Comparison of ENCODE assay signal across 19 cellular contexts in the genomic region with DNA sequence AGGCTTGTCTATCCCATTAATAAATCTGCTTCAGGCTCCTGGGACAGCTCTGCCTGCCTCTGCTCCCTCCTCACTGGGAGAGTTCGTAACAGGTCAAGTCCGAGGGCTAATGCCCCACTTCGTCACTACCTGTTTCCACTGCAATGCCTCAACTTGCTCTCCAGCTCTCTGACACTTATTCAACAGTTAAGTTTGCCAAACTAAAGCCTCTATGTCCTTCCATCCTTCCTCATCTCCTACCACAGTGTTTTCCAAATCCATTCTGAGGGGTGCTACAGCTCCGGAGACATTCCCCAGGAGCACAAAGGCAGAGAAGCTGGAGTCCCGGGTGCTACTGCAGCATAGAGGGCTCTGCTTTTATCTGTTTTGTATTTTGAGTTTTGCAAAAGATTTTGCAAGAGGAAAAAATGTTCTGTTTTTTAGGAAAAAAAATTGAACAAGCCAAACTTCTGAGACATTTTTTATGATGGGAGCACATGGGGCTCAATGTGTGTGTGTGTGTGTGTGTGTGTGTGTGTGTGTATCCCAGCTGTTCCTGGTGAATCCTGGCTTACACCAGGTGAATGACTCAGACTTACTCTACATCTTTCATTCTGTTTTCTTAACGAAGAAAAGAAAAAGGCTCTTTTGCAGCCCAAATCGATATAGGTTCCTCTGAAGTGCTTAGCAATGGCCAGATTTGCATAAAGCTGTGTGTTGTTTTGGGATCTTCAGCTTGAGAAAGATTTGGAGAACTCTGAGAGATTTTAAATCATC. TPM values are rescaled to one million over a fixed set of nuclear protein-coding genes. Genes with fewer than 3 reads are reported as not detected.
DNase-seq lines count a peak whose midpoint lies in the region; FAIRE-seq and TF ChIP-seq lines count a peak whose summit lies in the region.
"Had no signal": no experiment of that assay in that cellular context is flagged by ENCODE, and none has a peak within 500 bp of the region (broad histone marks: within the 10 kb centered on the region; RNA-seq: fewer than 3 reads in every experiment).

No MANE protein-coding gene starts in this region.

- H4K20me1 ChIP-seq in keratinocyte (ENCODE audit: control insufficient read depth, extremely low read depth, insufficient read depth, low read length): no peaks in the 10 kb centered on the region
- H4K20me1 ChIP-seq: BLaER1 had no signal

- H3K4me3 ChIP-seq in HUES64 (ENCODE audit: low read length) (no peak overlapping the region), brain microvascular endothelial cell (ENCODE audit: low read depth, low read length) (no peak overlapping the region), keratinocyte (ENCODE audit: control insufficient read depth in 2 of 3, extremely low read depth in 1 of 3, insufficient read depth in 2 of 3, low read depth in 1 of 3, low read length in 3 of 3) (peak overlapping the region in 1 of 3 experiments; percentile 37)
- H3K4me3 ChIP-seq: BLaER1, sigmoid colon had no signal

- H3K27me3 ChIP-seq in HUES64 (ENCODE audit: insufficient read depth, low read length) (no peaks in the 10 kb centered on the region), brain microvascular endothelial cell (replicated peaks) (no peaks in the 10 kb centered on the region), keratinocyte (ENCODE audit: control insufficient read depth, extremely low read depth, insufficient read depth, low read length) (no peaks in the 10 kb centered on the region)
- H3K27me3 ChIP-seq: BLaER1, sigmoid colon had no signal

- H3K36me3 ChIP-seq in HUES64 (ENCODE audit: insufficient read depth, low read length) (no peaks in the 10 kb centered on the region), brain microvascular endothelial cell (replicated peaks) (no peaks in the 10 kb centered on the region), keratinocyte (ENCODE audit: control insufficient read depth in 2 of 2, extremely low read depth in 1 of 2, insufficient read depth in 2 of 2, low read length in 2 of 2) (no peaks in the 10 kb centered on the region)
- H3K36me3 ChIP-seq: BLaER1, sigmoid colon had no signal

- H3K9me1 ChIP-seq in keratinocyte (ENCODE audit: control insufficient read depth, extremely low read depth, insufficient read depth, low read length): no peaks in the 10 kb centered on the region

- H3K9ac ChIP-seq in HUES64 (ENCODE audit: low read depth, low read length) (no peak overlapping the region), keratinocyte (ENCODE audit: control insufficient read depth, extremely low read depth, insufficient read depth, low read length) (peak overlapping the region; percentile 46)
- H3K9ac ChIP-seq: BLaER1 had no signal

- dilution Hi-C loops in keratinocyte (cut with MboI; ENCODE audit: extremely low pct_ligation_motif_present, low sequenced_read_pairs): no loop called here

- peak overlapping the region; percentile 35 for H2AFZ ChIP-seq in keratinocyte (ENCODE audit: control insufficient read depth, low read length)

- DNase-seq in brain microvascular endothelial cell: peak; percentile 24
- no peak for DNase-seq in keratinocyte (ENCODE audit: low read depth, low spot score)
- peak; percentile 11 for DNase-seq in urothelium cell line (ENCODE audit: low spot score)
- no peak for DNase-seq in NCI-H187 (lab: John Stamatoyannopoulos, UW)
- DNase-seq in activated T-cell treated with anti-CD3 and anti-CD28 coated beads, Interleukin-2, amount 50 U/mL, for 1 hour: no peak
- no peak for DNase-seq in HK-2 (ENCODE audit: unreplicated experiment)
- DNase-seq: activated CD4-positive, alpha-beta T cell treated with anti-CD3 and anti-CD28 coated beads, Interleukin-2, amount 50 U/mL, for 4 hours; DMS153; effector CD8-positive, alpha-beta T cell; hippocampal formation; NCI-H146; nucleus accumbens; sigmoid colon; stimulated activated CD4-positive, alpha-beta T cell treated with anti-CD3 and anti-CD28 coated beads, Interleukin-4, amount 100 ng/mL, for 24 hours had no signal

- H3K79me2 ChIP-seq in keratinocyte (ENCODE audit: control insufficient read depth, insufficient read depth, low read length): no peaks in the 10 kb centered on the region

- no peak for TF ChIP-seq CTCF in brain microvascular endothelial cell (IDR thresholded peaks at IDR 0.05; ENCODE audit: low read depth, low read length, missing control alignments)
- TF ChIP-seq CTCF in keratinocyte (optimal IDR thresholded peaks at IDR 0.05 in 1 of 3, IDR thresholded peaks at IDR 0.05 in 1 of 3, conservative IDR thresholded peaks at IDR 0.05 in 1 of 3; ENCODE audit: extremely low read depth in 1 of 3, insufficient read depth in 2 of 3, low read length in 3 of 3): no peak

- H3K4me1 ChIP-seq in HUES64 (ENCODE audit: insufficient read depth, low read length) (peaks cover 26% of the 10 kb centered on the region), keratinocyte (ENCODE audit: control insufficient read depth, extremely low read depth, insufficient read depth, low read length) (peaks cover 14% of the 10 kb centered on the region)
- H3K4me1 ChIP-seq: BLaER1 had no signal

- H3K9me3 ChIP-seq in HUES64 (ENCODE audit: insufficient read depth, low read depth, low read length) (no peaks in the 10 kb centered on the region), keratinocyte (ENCODE audit: control insufficient read depth, low read depth, low read length) (no peaks in the 10 kb centered on the region)
- H3K9me3 ChIP-seq: BLaER1, sigmoid colon had no signal

- H3K4me2 ChIP-seq in keratinocyte (ENCODE audit: control insufficient read depth, extremely low read depth, insufficient read depth, low read depth, low read length): peak overlapping the region; percentile 64
- H3K4me2 ChIP-seq: BLaER1 had no signal

- peak overlapping the region; percentile 46; the same call in 1 of the 2 replicates for H3K27ac ChIP-seq in HUES64 (ENCODE audit: low read depth, low read length)
- peak overlapping the region; percentile 83 for H3K27ac ChIP-seq in brain microvascular endothelial cell
- peak overlapping the region; percentile 76 for H3K27ac ChIP-seq in keratinocyte (ENCODE audit: control insufficient read depth, insufficient read depth, low read length)
- H3K27ac ChIP-seq: BLaER1 had no signal

- WGBS in HUES64: 66% methylated on average over 7 of the region's 7 CpGs

- FAIRE-seq in keratinocyte (lab: Jason Lieb, UNC) (peak; percentile 72), urothelium cell line (lab: Jason Lieb, UNC) (no peak)
- FAIRE-seq: GM18507, H54, RCC 7860 had no signal

- in situ Hi-C loops in brain microvascular endothelial cell (cut with HindIII; ENCODE audit: low pct_ligation_motif_present, low sequenced_read_pairs): no loop called here

RNA-seq across cellular contexts. Expression of gene MYOCD, which starts 46.1 kb away (rescaled TPM):
- polyA plus RNA-seq in HUES64 (2013, experiment 1 of 2): 0.95 TPM
- 1.3 TPM for polyA plus RNA-seq in HUES64 (2013, experiment 2 of 2)
- not detected in 3 replicates for polyA plus RNA-seq in keratinocyte
- not detected for polyA plus RNA-seq in keratinocyte (2011; ENCODE audit: low read depth)
- polyA plus RNA-seq in keratinocyte (2011; cell fraction: cytosol; rRNA removed): not detected in 2 replicates
- polyA plus RNA-seq in keratinocyte (2011; cell fraction: nucleus; rRNA removed): not detected in 2 replicates
- polyA plus RNA-seq in keratinocyte (2012; ENCODE audit: low replicate concordance): not detected in 2 replicates
- not detected in 3 replicates for polyA minus RNA-seq in keratinocyte
- not detected for polyA minus RNA-seq in keratinocyte (2011; cell fraction: cytosol; rRNA and poly(A)+ RNA removed)
- not detected in 2 replicates for polyA minus RNA-seq in keratinocyte (2011; cell fraction: nucleus; rRNA and poly(A)+ RNA removed)

Comparison
In these comparisons a context has a peak if more than half of its experiments do, and no peak if none do; other contexts are left out.
1. DNase-seq: peak in brain microvascular endothelial cell (single experiment) and urothelium cell line (single experiment); none in keratinocyte (single experiment), NCI-H187 (0 of 2), activated T-cell treated with anti-CD3 and anti-CD28 coated beads, Interleukin-2, amount 50 U/mL, for 1 hour (single experiment) and HK-2 (single experiment).
2. Peak in every context shown above with its lines, with median percentiles within 50 percentile points of each other: H3K27ac ChIP-seq.